ENCODE assay signal across 1 cellular context in the genomic region with DNA sequence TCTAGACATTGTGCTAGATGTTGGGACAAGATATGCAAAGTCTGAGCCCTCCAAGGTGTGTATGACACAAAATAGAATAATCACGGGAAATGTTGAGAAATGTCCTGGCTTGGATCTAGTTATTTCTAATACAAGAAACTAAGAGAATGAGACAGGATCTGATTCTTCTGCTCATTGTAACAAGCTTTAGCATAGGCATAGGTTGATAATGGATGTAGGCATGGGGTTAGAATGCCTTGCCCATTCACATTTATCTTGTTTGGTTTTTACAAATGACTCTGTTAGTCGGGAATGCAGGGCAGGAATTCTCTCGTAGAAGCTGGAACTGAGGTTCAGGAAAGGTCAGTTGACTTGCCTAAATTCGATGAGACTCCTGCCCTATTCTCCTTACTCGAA.
TF ChIP-seq lines count a peak whose summit lies in the region.

No MANE protein-coding gene starts in this region.

TF ChIP-seq in K562, 482 proteins besides CTCF, POLR2A, EP300 and RAD21 (continued from another document):
- TF ChIP-seq, protein P1, sequence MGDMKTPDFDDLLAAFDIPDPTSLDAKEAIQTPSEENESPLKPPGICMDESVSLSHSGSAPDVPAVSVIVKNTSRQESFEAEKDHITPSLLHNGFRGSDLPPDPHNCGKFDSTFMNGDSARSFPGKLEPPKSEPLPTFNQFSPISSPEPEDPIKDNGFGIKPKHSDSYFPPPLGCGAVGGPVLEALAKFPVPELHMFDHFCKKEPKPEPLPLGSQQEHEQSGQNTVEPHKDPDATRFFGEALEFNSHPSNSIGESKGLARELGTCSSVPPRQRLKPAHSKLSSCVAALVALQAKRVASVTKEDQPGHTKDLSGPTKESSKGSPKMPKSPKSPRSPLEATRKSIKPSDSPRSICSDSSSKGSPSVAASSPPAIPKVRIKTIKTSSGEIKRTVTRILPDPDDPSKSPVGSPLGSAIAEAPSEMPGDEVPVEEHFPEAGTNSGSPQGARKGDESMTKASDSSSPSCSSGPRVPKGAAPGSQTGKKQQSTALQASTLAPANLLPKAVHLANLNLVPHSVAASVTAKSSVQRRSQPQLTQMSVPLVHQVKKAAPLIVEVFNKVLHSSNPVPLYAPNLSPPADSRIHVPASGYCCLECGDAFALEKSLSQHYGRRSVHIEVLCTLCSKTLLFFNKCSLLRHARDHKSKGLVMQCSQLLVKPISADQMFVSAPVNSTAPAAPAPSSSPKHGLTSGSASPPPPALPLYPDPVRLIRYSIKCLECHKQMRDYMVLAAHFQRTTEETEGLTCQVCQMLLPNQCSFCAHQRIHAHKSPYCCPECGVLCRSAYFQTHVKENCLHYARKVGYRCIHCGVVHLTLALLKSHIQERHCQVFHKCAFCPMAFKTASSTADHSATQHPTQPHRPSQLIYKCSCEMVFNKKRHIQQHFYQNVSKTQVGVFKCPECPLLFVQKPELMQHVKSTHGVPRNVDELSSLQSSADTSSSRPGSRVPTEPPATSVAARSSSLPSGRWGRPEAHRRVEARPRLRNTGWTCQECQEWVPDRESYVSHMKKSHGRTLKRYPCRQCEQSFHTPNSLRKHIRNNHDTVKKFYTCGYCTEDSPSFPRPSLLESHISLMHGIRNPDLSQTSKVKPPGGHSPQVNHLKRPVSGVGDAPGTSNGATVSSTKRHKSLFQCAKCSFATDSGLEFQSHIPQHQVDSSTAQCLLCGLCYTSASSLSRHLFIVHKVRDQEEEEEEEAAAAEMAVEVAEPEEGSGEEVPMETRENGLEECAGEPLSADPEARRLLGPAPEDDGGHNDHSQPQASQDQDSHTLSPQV (IDR thresholded peaks at IDR 0.05), result no peak; the same call in 1 of the 2 replicates
- TF ChIP-seq GATAD2B (IDR thresholded peaks at IDR 0.05; ENCODE audit: borderline replicate concordance), result peak; percentile 4; the same call in 1 of the 2 replicates
- TF ChIP-seq CCAR2 (IDR thresholded peaks at IDR 0.05; ENCODE audit: low read depth, low read length), result no peak
- TF ChIP-seq, protein P2, sequence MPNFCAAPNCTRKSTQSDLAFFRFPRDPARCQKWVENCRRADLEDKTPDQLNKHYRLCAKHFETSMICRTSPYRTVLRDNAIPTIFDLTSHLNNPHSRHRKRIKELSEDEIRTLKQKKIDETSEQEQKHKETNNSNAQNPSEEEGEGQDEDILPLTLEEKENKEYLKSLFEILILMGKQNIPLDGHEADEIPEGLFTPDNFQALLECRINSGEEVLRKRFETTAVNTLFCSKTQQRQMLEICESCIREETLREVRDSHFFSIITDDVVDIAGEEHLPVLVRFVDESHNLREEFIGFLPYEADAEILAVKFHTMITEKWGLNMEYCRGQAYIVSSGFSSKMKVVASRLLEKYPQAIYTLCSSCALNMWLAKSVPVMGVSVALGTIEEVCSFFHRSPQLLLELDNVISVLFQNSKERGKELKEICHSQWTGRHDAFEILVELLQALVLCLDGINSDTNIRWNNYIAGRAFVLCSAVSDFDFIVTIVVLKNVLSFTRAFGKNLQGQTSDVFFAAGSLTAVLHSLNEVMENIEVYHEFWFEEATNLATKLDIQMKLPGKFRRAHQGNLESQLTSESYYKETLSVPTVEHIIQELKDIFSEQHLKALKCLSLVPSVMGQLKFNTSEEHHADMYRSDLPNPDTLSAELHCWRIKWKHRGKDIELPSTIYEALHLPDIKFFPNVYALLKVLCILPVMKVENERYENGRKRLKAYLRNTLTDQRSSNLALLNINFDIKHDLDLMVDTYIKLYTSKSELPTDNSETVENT (CRISPR knock-in tag; IDR thresholded peaks at IDR 0.05), result no peak
- TF ChIP-seq FOSL1 (tag; conservative IDR thresholded peaks at IDR 0.05), result peak; percentile 74
- TF ChIP-seq CBFA2T3 (IDR thresholded peaks at IDR 0.05), result no peak
- 0 out of 2 replicates have a peak, but pooled peaks have one; percentile 2 for TF ChIP-seq HDAC2 (IDR thresholded peaks at IDR 0.05)
- TF ChIP-seq XRCC3 (IDR thresholded peaks at IDR 0.05), result no peak
- no peak for TF ChIP-seq ERF (CRISPR knock-in tag; IDR thresholded peaks at IDR 0.05)
- no peak for TF ChIP-seq PRDM10 (IDR thresholded peaks at IDR 0.05; ENCODE audit: partially characterized antibody)
- 0 out of 2 replicates have a peak, but pooled peaks have one; percentile 0 for TF ChIP-seq MTA1 (IDR thresholded peaks at IDR 0.05; ENCODE audit: borderline replicate concordance)
- no peak for TF ChIP-seq SNIP1 (IDR thresholded peaks at IDR 0.05; ENCODE audit: low read depth)
- no peak for TF ChIP-seq SRF (CRISPR knock-in tag; IDR thresholded peaks at IDR 0.05)
- TF ChIP-seq TRIM24 (IDR thresholded peaks at IDR 0.05), result no peak
- TF ChIP-seq, protein P3, sequence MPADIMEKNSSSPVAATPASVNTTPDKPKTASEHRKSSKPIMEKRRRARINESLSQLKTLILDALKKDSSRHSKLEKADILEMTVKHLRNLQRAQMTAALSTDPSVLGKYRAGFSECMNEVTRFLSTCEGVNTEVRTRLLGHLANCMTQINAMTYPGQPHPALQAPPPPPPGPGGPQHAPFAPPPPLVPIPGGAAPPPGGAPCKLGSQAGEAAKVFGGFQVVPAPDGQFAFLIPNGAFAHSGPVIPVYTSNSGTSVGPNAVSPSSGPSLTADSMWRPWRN (IDR thresholded peaks at IDR 0.05; ENCODE audit: low read depth), result no peak
- TF ChIP-seq, protein P4, sequence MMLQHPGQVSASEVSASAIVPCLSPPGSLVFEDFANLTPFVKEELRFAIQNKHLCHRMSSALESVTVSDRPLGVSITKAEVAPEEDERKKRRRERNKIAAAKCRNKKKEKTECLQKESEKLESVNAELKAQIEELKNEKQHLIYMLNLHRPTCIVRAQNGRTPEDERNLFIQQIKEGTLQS (IDR thresholded peaks at IDR 0.05), result 0 out of 2 replicates have a peak, but pooled peaks have one; percentile 0
- TF ChIP-seq, protein P4 (CRISPR knock-in tag; conservative IDR thresholded peaks at IDR 0.05), result no peak
- TF ChIP-seq TAF15 (IDR thresholded peaks at IDR 0.05; ENCODE audit: low read depth, low read length), result no peak
- TF ChIP-seq ATF6 (CRISPR knock-in tag; IDR thresholded peaks at IDR 0.05), result 0 out of 2 replicates have a peak, but pooled peaks have one; percentile 64
- TF ChIP-seq ZNF431 (CRISPR knock-in tag; IDR thresholded peaks at IDR 0.05), result no peak
- no peak for TF ChIP-seq KAT7 (CRISPR knock-in tag; IDR thresholded peaks at IDR 0.05; ENCODE audit: borderline replicate concordance)
- no peak for TF ChIP-seq ZNF57 (CRISPR knock-in tag; IDR thresholded peaks at IDR 0.05)
